9 cellular contexts compared by ENCODE assay signal in the genomic region with DNA sequence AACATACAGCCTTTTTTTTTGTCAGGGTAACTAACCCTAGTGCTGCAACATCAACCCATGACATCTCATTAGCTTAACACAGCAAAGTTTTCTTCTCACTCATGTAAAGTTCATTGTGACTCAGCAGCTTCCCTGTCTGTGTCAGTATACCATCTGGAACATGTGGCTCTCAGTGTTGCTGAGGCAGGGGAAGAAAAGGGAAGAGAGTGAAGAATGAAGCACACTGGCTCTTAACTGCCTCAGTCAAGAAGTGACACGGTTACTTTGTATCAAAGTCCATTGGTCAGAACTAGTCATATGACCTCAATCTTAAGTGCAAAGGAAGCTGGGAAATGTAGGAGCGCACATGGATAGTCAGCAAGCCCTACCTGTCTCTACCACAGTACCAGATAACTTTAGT.
DNase-seq lines count a peak whose midpoint lies in the region; ATAC-seq and TF ChIP-seq lines count a peak whose summit lies in the region.
"Had no signal": no experiment of that assay in that cellular context is flagged by ENCODE, and none has a peak within 500 bp of the region (broad histone marks: within the 10 kb centered on the region; RNA-seq: fewer than 3 reads in every experiment).

No MANE protein-coding gene starts in this region.

- POLR2A ChIA-PET in RWPE1 (lab: Yijun Ruan, JAX; ENCODE audit: low non-redundant PET): no interaction called here

- H3K4me1 ChIP-seq in heart right ventricle: peaks cover 0 to 21% (median 0%) of the 10 kb centered on the region in 9 donors
- H3K4me1 ChIP-seq: BLaER1 had no signal

- H3K4me1 Mint-ChIP-seq in activated CD4-positive, alpha-beta T cell treated with anti-CD3 and anti-CD28 coated beads, Interleukin-2, amount 10 ng/mL, durations not matched to agents 24 days and 14 days: no peaks in the 10 kb centered on the region

- H3K9me3 Mint-ChIP-seq in activated CD4-positive, alpha-beta T cell treated with anti-CD3 and anti-CD28 coated beads, Interleukin-2, amount 10 ng/mL, durations not matched to agents 24 days and 14 days: peaks cover 3% of the 10 kb centered on the region

- no peak overlapping the region for H3K27ac Mint-ChIP-seq in activated CD4-positive, alpha-beta T cell treated with anti-CD3 and anti-CD28 coated beads, Interleukin-2, amount 10 ng/mL, durations not matched to agents 24 days and 14 days

- H3K9me3 ChIP-seq in heart right ventricle: no peaks in the 10 kb centered on the region
- H3K9me3 ChIP-seq: BLaER1 had no signal

- H3K4me3 Mint-ChIP-seq in activated CD4-positive, alpha-beta T cell treated with anti-CD3 and anti-CD28 coated beads, Interleukin-2, amount 10 ng/mL, durations not matched to agents 24 days and 14 days: no peak overlapping the region

- no peak overlapping the region for H3K4me3 ChIP-seq in heart right ventricle
- H3K4me3 ChIP-seq: BLaER1 had no signal

- CTCF ChIA-PET in RWPE1 (lab: Yijun Ruan, JAX): no interaction called here

- TF ChIP-seq CTCF in RWPE1 (conservative IDR thresholded peaks at IDR 0.05; ENCODE audit: low read depth) (no peak), heart right ventricle (IDR thresholded peaks at IDR 0.05) (no peak)

- no peaks in the 10 kb centered on the region for H3K27me3 ChIP-seq in heart right ventricle
- H3K27me3 ChIP-seq: BLaER1 had no signal

- H3K27ac ChIP-seq in RWPE1 (no peak overlapping the region), heart right ventricle (no peak overlapping the region)
- H3K27ac ChIP-seq: BLaER1 had no signal

- H3K36me3 ChIP-seq in heart right ventricle: no peaks in the 10 kb centered on the region
- H3K36me3 ChIP-seq: BLaER1 had no signal

- WGBS in heart right ventricle, 2 donors: 62 to 66% methylated on average over 2 of the region's 2 CpGs

- intact Hi-C loops in activated CD4-positive, alpha-beta T cell treated with anti-CD3 and anti-CD28 coated beads, Interleukin-2, amount 10 ng/mL, durations not matched to agents 24 days and 14 days (cut with micrococcal nuclease): no loop called here
- intact Hi-C loops in heart right ventricle (cut with DNase I): no loop called here

- ATAC-seq in HG02870 (IDR thresholded peaks at IDR 0.05; ENCODE audit: unreplicated experiment) (peak; percentile 93), heart right ventricle (peak in 6 of 8 donors; percentile 39 to 79 (median 66))

- peak; percentile 53 for DNase-seq in activated CD4-positive, alpha-beta T cell treated with anti-CD3 and anti-CD28 coated beads, Interleukin-2, amount 10 ng/mL, durations not matched to agents 24 days and 14 days
- DNase-seq in activated CD4-positive, alpha-beta T cell treated with anti-CD3 and anti-CD28 coated beads, Interleukin-2, amount 50 U/mL, for 48 hours: no peak
- DNase-seq in RWPE1 (ENCODE audit: low spot score) (peak; percentile 39), heart right ventricle (no peak), NCI-H146 (lab: John Stamatoyannopoulos, UW) (no peak), retina (no peak), NCI-H774 (lab: John Stamatoyannopoulos, UW) (no peak)

- no peaks in the 10 kb centered on the region for H3K36me3 Mint-ChIP-seq in activated CD4-positive, alpha-beta T cell treated with anti-CD3 and anti-CD28 coated beads, Interleukin-2, amount 10 ng/mL, durations not matched to agents 24 days and 14 days (ENCODE audit: low read depth)

- peaks cover 5% of the 10 kb centered on the region for H3K27me3 Mint-ChIP-seq in activated CD4-positive, alpha-beta T cell treated with anti-CD3 and anti-CD28 coated beads, Interleukin-2, amount 10 ng/mL, durations not matched to agents 24 days and 14 days

Comparison
In these comparisons a context has a peak if more than half of its experiments do, and no peak if none do; other contexts are left out.
1. DNase-seq: peak in activated CD4-positive, alpha-beta T cell treated with anti-CD3 and anti-CD28 coated beads, Interleukin-2, amount 10 ng/mL, durations not matched to agents 24 days and 14 days (single experiment) and RWPE1 (single experiment); none in activated CD4-positive, alpha-beta T cell treated with anti-CD3 and anti-CD28 coated beads, Interleukin-2, amount 50 U/mL, for 48 hours (0 of 2), heart right ventricle (0 of 2), NCI-H146 (single experiment), retina (single experiment) and NCI-H774 (single experiment).